Comparison of ENCODE assay signal across 21 cellular contexts in the genomic region with DNA sequence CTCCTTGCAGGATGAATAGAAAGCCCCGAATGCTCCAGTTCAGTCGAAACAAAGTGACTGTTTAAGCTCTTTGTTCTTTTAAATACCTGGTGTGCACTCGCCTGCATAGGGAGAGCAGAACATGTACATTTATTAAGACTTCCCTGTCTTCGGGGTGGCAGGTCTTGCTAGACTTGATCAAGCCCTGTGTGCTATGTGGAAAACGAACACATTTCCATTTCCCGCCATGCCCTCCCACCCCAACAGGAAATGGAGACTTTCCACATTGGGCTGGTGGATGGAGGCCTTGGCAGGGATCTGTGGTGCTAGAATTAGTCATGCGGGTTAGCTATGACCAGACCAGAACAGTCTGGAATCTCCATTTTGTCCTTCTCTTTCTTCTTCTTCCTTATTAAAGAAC.
A peak's percentile ranks its signal among the peaks of the same experiment; 100 is the strongest.
DNase-seq lines count a peak whose midpoint lies in the region; ATAC-seq and TF ChIP-seq lines count a peak whose summit lies in the region.
"Had no signal": no experiment of that assay in that cellular context is flagged by ENCODE, and none has a peak within 500 bp of the region (broad histone marks: within the 10 kb centered on the region; RNA-seq: fewer than 3 reads in every experiment).

No MANE protein-coding gene starts in this region.

- H3K4me3 ChIP-seq in GM23248 (no peak overlapping the region), MG63 (no peak overlapping the region), epithelial cell of proximal tubule (ENCODE audit: low read depth, low read length) (no peak overlapping the region), Caco-2 (ENCODE audit: low read depth, low read length) (no peak overlapping the region)
- H3K4me3 ChIP-seq: A549 had no signal

- no peaks in the 10 kb centered on the region for H3K27me3 ChIP-seq in GM23248 (replicated peaks; ENCODE audit: insufficient read depth)
- no peaks in the 10 kb centered on the region for H3K27me3 ChIP-seq in MG63
- no peaks in the 10 kb centered on the region for H3K27me3 ChIP-seq in Caco-2 (replicated peaks; ENCODE audit: control insufficient read depth, insufficient read depth, low read length)

- no peaks in the 10 kb centered on the region for H4K20me1 ChIP-seq in GM23248 (ENCODE audit: insufficient read depth)

- H3K79me2 ChIP-seq in GM23248 (ENCODE audit: insufficient read depth), result no peaks in the 10 kb centered on the region

- H2AFZ ChIP-seq in GM23248, result no peak overlapping the region

- no peaks in the 10 kb centered on the region for H3K9me2 ChIP-seq in GM23248 (ENCODE audit: insufficient read depth)

- intact Hi-C loops in Caco-2 (cut with micrococcal nuclease; ENCODE audit: unreplicated experiment), result no loop called here
- intact Hi-C loops in activated CD4-positive, alpha-beta T cell treated with anti-CD3 and anti-CD28 coated beads for 36 hours (cut with DNase I, micrococcal nuclease), result no loop called here

- H3K27ac Mint-ChIP-seq in nephron (peak overlapping the region; percentile 60 to 80 (median 72)), Caco-2 (ENCODE audit: unreplicated experiment) (no peak overlapping the region)
- H3K27ac Mint-ChIP-seq in activated CD4-positive, alpha-beta T cell treated with anti-CD3 and anti-CD28 coated beads for 36 hours, result no peak overlapping the region
- H3K27ac Mint-ChIP-seq: CD4-positive, alpha-beta T cell; IgD-negative memory B cell had no signal

- POLR2A ChIA-PET in Caco-2 (lab: Charles Lee), result no interaction called here
- POLR2A ChIA-PET in activated CD4-positive, alpha-beta T cell treated with anti-CD3 and anti-CD28 coated beads for 36 hours (lab: Charles Lee), result no interaction called here

- no peak overlapping the region for H3K4me2 ChIP-seq in GM23248 (ENCODE audit: unreplicated experiment)
- H3K4me2 ChIP-seq: A549 had no signal

- H3K36me3 ChIP-seq in GM23248 (ENCODE audit: low read depth) (no peaks in the 10 kb centered on the region), MG63 (no peaks in the 10 kb centered on the region), Caco-2 (ENCODE audit: control insufficient read depth, insufficient read depth, low read length) (no peaks in the 10 kb centered on the region)

- H3K36me3 Mint-ChIP-seq in nephron (ENCODE audit: low read depth), result no peaks in the 10 kb centered on the region
- H3K36me3 Mint-ChIP-seq in Caco-2 (ENCODE audit: insufficient read depth, unreplicated experiment), result no peaks in the 10 kb centered on the region
- no peaks in the 10 kb centered on the region for H3K36me3 Mint-ChIP-seq in activated CD4-positive, alpha-beta T cell treated with anti-CD3 and anti-CD28 coated beads for 36 hours (ENCODE audit: low read depth)
- H3K36me3 Mint-ChIP-seq: IgD-negative memory B cell had no signal

- H3K9me3 ChIP-seq in GM23248 (ENCODE audit: low read depth) (no peaks in the 10 kb centered on the region), MG63 (no peaks in the 10 kb centered on the region), Caco-2 (no peaks in the 10 kb centered on the region)
- H3K9me3 ChIP-seq: A549 had no signal

- no peaks in the 10 kb centered on the region for H3K9me3 Mint-ChIP-seq in nephron
- no peaks in the 10 kb centered on the region for H3K9me3 Mint-ChIP-seq in Caco-2 (ENCODE audit: unreplicated experiment)
- H3K9me3 Mint-ChIP-seq in activated CD4-positive, alpha-beta T cell treated with anti-CD3 and anti-CD28 coated beads for 36 hours (ENCODE audit: low read depth), result no peaks in the 10 kb centered on the region
- H3K9me3 Mint-ChIP-seq: CD4-positive, alpha-beta T cell; IgD-negative memory B cell had no signal

- H3K27ac ChIP-seq in GM23248, result no peak overlapping the region
- H3K27ac ChIP-seq: A549, RWPE1 had no signal

- H3K4me3 Mint-ChIP-seq in nephron, result no peak overlapping the region
- no peak overlapping the region for H3K4me3 Mint-ChIP-seq in Caco-2 (ENCODE audit: unreplicated experiment)
- H3K4me3 Mint-ChIP-seq in activated CD4-positive, alpha-beta T cell treated with anti-CD3 and anti-CD28 coated beads for 36 hours, result no peak overlapping the region
- H3K4me3 Mint-ChIP-seq: CD4-positive, alpha-beta T cell; IgD-negative memory B cell had no signal

- H3K27me3 Mint-ChIP-seq in nephron (ENCODE audit: low read depth) (peaks cover 7% of the 10 kb centered on the region), Caco-2 (ENCODE audit: insufficient read depth, unreplicated experiment) (peaks cover 4% of the 10 kb centered on the region)
- H3K27me3 Mint-ChIP-seq in activated CD4-positive, alpha-beta T cell treated with anti-CD3 and anti-CD28 coated beads for 36 hours, result peaks cover 15% of the 10 kb centered on the region

- 44 to 45% methylated on average over 7 of the region's 7 CpGs for WGBS in GM23248 (ENCODE audit: low coverage in 1 of 2, low lambda C conversion rate in 2 of 2, missing lambda C conversion rate in 2 of 2), 2 experiments

- TF ChIP-seq CTCF in epithelial cell of proximal tubule (conservative IDR thresholded peaks at IDR 0.05; ENCODE audit: low read depth, low read length) (no peak), nephron (IDR thresholded peaks at IDR 0.05; ENCODE audit: unreplicated experiment in 3 of 3) (no peak), Caco-2 (IDR thresholded peaks at IDR 0.05; ENCODE audit: insufficient read depth in 1 of 2, low read depth in 1 of 2, low read length in 1 of 2, severe bottlenecking in 1 of 2, unreplicated experiment in 1 of 2) (no peak)

- H3K4me1 ChIP-seq in GM23248 (ENCODE audit: insufficient read depth), result no peaks in the 10 kb centered on the region
- no peaks in the 10 kb centered on the region for H3K4me1 ChIP-seq in Caco-2
- H3K4me1 ChIP-seq: A549 had no signal

- peaks cover 3% of the 10 kb centered on the region for H3K4me1 Mint-ChIP-seq in nephron
- no peaks in the 10 kb centered on the region for H3K4me1 Mint-ChIP-seq in Caco-2 (ENCODE audit: low read depth, unreplicated experiment)
- H3K4me1 Mint-ChIP-seq in activated CD4-positive, alpha-beta T cell treated with anti-CD3 and anti-CD28 coated beads for 36 hours, result no peaks in the 10 kb centered on the region
- H3K4me1 Mint-ChIP-seq: IgD-negative memory B cell had no signal

- in situ Hi-C loops in GM23248 (cut with MboI), result no loop called here

- DNase-seq in GM23248, result peak; percentile 9
- peak; percentile 64 for DNase-seq in MG63
- peak; percentile 26 for DNase-seq in epithelial cell of proximal tubule (ENCODE audit: low read depth)
- no peak for DNase-seq in Caco-2
- no peak for DNase-seq in activated CD4-positive, CD25-positive, alpha-beta regulatory T cell (lab: John Stamatoyannopoulos, UW)
- DNase-seq in activated CD4-positive, alpha-beta T cell treated with anti-CD3 and anti-CD28 coated beads for 36 hours, result no peak
- DNase-seq: CD4-positive, alpha-beta T cell; DMS153; Kasumi-1; NCI-H1092 treated with DMSO at 0.1 percent for 48 hours; NCI-H1694; NCI-H2081 treated with DMSO at 0.1 percent for 48 hours; NCI-H226; NCI-H524; PC-3; SIG-M5 had no signal

- no peaks in the 10 kb centered on the region for H3F3A ChIP-seq in GM23248 (ENCODE audit: insufficient read depth)

- CTCF ChIA-PET in Caco-2 (lab: Charles Lee), result no interaction called here
- CTCF ChIA-PET in activated CD4-positive, alpha-beta T cell treated with anti-CD3 and anti-CD28 coated beads for 36 hours (lab: Charles Lee), result interaction anchor here (1.7 kb wide), 1 partner anchor 20 kb away, joined by 7 read pairs; no protein-coding TSS in a partner anchor

- no peak overlapping the region for H3K9ac ChIP-seq in GM23248

- no TSS peak for BruUV-seq in Caco-2 (replicated peaks; lab: Mats Ljungman, UMichigan)

- no peak for ATAC-seq in HG03039 (IDR thresholded peaks at IDR 0.05; ENCODE audit: unreplicated experiment)
- ATAC-seq in activated CD4-positive, alpha-beta T cell treated with anti-CD3 and anti-CD28 coated beads for 36 hours, result no peak
- ATAC-seq: A549, PC-3 had no signal

Comparison
In these comparisons a context has a peak if more than half of its experiments do, and no peak if none do; other contexts are left out.
1. DNase-seq: peak in GM23248 (single experiment), MG63 (single experiment) and epithelial cell of proximal tubule (single experiment); none in Caco-2 (0 of 2), activated CD4-positive, CD25-positive, alpha-beta regulatory T cell (0 of 4) and activated CD4-positive, alpha-beta T cell treated with anti-CD3 and anti-CD28 coated beads for 36 hours (single experiment).
2. H3K27ac Mint-ChIP-seq: peak in nephron (3 of 3); none in Caco-2 (single experiment) and activated CD4-positive, alpha-beta T cell treated with anti-CD3 and anti-CD28 coated beads for 36 hours (single experiment).